In the genomic region with DNA sequence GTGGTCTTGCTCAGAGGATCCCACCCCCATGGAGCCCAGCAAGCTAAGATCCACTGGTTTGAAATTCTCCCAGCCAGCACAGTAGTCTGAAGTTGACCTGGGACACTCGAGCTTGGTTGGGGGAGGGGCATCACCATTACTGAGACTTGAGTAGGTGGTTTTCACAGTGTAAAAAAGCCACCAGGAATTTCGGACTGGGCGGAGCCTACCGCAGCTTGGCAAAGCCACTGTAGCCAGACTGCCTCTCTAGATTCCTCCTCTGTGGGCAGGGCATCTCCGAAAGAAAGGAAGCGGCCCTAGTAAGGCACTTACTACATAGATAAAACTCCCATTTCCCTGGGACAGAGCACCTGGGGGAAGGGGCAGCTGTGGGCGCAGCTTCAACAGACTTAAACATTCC, we compare ENCODE assay signal across 14 cellular contexts. TPM values are rescaled to one million over a fixed set of nuclear protein-coding genes. Genes with fewer than 3 reads are reported as not detected.
"Had no signal": no experiment of that assay in that cellular context is flagged by ENCODE, and none has a peak within 500 bp of the region (broad histone marks: within the 10 kb centered on the region; RNA-seq: fewer than 3 reads in every experiment).

No MANE protein-coding gene starts in this region.

RNA-seq across cellular contexts. Expression of a gene that starts 44.0 kb away (rescaled TPM):
- total RNA-seq: activated CD4-positive, alpha-beta memory T cell treated with anti-CD3 and anti-CD28 coated beads for 36 hours; activated CD4-positive, alpha-beta T cell treated with anti-CD3 and anti-CD28 coated beads for 36 hours; activated CD4-positive, alpha-beta T cell treated with anti-CD3 and anti-CD28 coated beads, Interleukin-2, amount 10 ng/mL, durations not matched to agents 24 days and 14 days; activated CD8-positive, alpha-beta memory T cell treated with anti-CD3 and anti-CD28 coated beads for 36 hours; activated CD8-positive, alpha-beta memory T cell treated with anti-CD3 and anti-CD28 coated beads, Interleukin-2, amount 10 ng/mL, durations not matched to agents 7 days and 5 days; activated CD8-positive, alpha-beta T cell treated with anti-CD3 and anti-CD28 coated beads, Interleukin-2, amount 10 ng/mL, durations not matched to agents 7 days and 5 days; activated naive CD4-positive, alpha-beta T cell treated with anti-CD3 and anti-CD28 coated beads for 36 hours; activated naive CD8-positive, alpha-beta T cell treated with anti-CD3 and anti-CD28 coated beads for 36 hours; activated T-helper 1 cell treated with anti-CD3 and anti-CD28 coated beads, Interleukin-12 subunit alpha, Interleukin-12 subunit beta, Interleukin-2, Interleukin-4 antibody, amounts not matched to agents 30 ng/mL and 10 ng/mL and 1 ng/mL, durations not matched to agents 14 hours and 24 hours and 36 hours; activated T-helper 2 cell treated with anti-CD3 and anti-CD28 coated beads, Interferon-gamma antibody, Interleukin-2, Interleukin-4, amounts not matched to agents 10 μg/mL and 5 μg/mL and 100 μg/mL, durations not matched to agents 14 hours and 24 hours and 36 hours; fibroblast of lung; fibroblast of villous mesenchyme; glomerular endothelial cell; T-helper 17 cell had no signal
